ENCODE assay signal across 13 cellular contexts in the genomic region with DNA sequence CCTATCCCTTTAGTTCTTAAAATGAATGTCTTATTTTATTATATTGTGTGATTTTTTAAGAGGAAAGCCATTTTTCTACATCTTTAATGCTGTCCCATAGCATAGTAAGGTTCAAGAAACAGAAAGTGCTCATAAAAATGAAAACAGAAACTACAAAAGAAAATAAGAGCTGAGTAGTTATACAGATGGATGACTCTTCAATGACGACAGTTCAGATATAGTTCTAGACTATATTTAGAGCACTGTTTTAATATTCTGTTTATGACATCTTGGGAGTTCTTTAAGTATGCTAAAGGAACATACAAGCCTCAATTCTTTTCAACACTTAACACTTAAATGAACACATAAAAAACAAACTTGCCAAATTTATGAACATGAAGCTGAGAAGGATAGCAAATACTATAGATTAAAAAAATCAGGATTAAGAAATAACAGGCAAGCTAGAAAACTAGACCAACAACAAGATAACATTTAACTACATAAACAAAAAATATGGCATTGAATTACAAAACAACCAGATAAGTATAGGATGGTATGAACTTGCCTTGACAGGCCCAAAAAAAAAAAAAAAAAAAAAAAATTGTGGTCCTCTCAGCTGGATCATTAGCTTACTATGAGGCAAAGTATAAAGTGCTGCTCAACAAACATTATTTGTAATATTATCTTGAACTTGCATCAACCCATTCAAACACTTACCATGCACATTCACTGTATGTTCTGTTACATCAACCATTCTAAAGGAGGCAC.
DNase-seq lines count a peak whose midpoint lies in the region; ATAC-seq lines count a peak whose summit lies in the region.
"Had no signal": no experiment of that assay in that cellular context is flagged by ENCODE, and none has a peak within 500 bp of the region (broad histone marks: within the 10 kb centered on the region; RNA-seq: fewer than 3 reads in every experiment).

No MANE protein-coding gene starts in this region.

- no peak overlapping the region for H2BK12ac ChIP-seq in neuronal stem cell (ENCODE audit: low read length)

- H3K36me3 Mint-ChIP-seq in activated naive CD8-positive, alpha-beta T cell treated with anti-CD3 and anti-CD28 coated beads for 36 hours: peaks cover 31% of the 10 kb centered on the region
- H3K36me3 Mint-ChIP-seq in activated naive CD8-positive, alpha-beta T cell treated with anti-CD3 and anti-CD28 coated beads, Interleukin-2, amount 50 U/mL, for 24 hours (ENCODE audit: low read depth): peaks cover 27% of the 10 kb centered on the region

- peaks cover 14% of the 10 kb centered on the region for H3K4me1 Mint-ChIP-seq in activated naive CD8-positive, alpha-beta T cell treated with anti-CD3 and anti-CD28 coated beads for 36 hours
- H3K4me1 Mint-ChIP-seq in activated naive CD8-positive, alpha-beta T cell treated with anti-CD3 and anti-CD28 coated beads, Interleukin-2, amount 50 U/mL, for 24 hours: peaks cover 11% of the 10 kb centered on the region

- H3K36me3 ChIP-seq in neuronal stem cell (replicated peaks in 1 of 2; ENCODE audit: control insufficient read depth in 2 of 2, insufficient read depth in 2 of 2, low read length in 2 of 2): peaks cover 0 to 29% of the 10 kb centered on the region in 2 donors

- no peak for ATAC-seq in activated naive CD8-positive, alpha-beta T cell treated with anti-CD3 and anti-CD28 coated beads, Interleukin-2, amount 50 U/mL, for 24 hours
- ATAC-seq in HG02571 (IDR thresholded peaks at IDR 0.05; ENCODE audit: unreplicated experiment): peak; percentile 89
- ATAC-seq in HG03442 (IDR thresholded peaks at IDR 0.05; ENCODE audit: unreplicated experiment): peak; percentile 92
- ATAC-seq: left ventricle myocardium superior had no signal

- H2AFZ ChIP-seq in neuronal stem cell (ENCODE audit: low read length): no peak overlapping the region

- no peaks in the 10 kb centered on the region for H3K9me3 ChIP-seq in neuronal stem cell (replicated peaks in 1 of 2; ENCODE audit: control insufficient read depth in 2 of 2, insufficient read depth in 1 of 2, low read depth in 1 of 2, low read length in 2 of 2)
- H3K9me3 ChIP-seq: right atrium auricular region had no signal

- no CpG with 5 or more reads among the region's 1 CpG for WGBS in neuronal stem cell (ENCODE audit: extremely low coverage in 2 of 2, insufficient read length in 2 of 2, insufficient replicate concordance in 1 of 2), 2 donors

- H2BK5ac ChIP-seq in neuronal stem cell (ENCODE audit: low read length): no peak overlapping the region

- no peak overlapping the region for H3K14ac ChIP-seq in neuronal stem cell (ENCODE audit: low read length)

- no peaks in the 10 kb centered on the region for H3K27me3 Mint-ChIP-seq in activated naive CD8-positive, alpha-beta T cell treated with anti-CD3 and anti-CD28 coated beads for 36 hours
- H3K27me3 Mint-ChIP-seq in activated naive CD8-positive, alpha-beta T cell treated with anti-CD3 and anti-CD28 coated beads, Interleukin-2, amount 50 U/mL, for 24 hours: no peaks in the 10 kb centered on the region
- H3K27me3 Mint-ChIP-seq: activated naive CD8-positive, alpha-beta T cell treated with anti-CD3 and anti-CD28 coated beads, Interleukin-2, amount 10 ng/mL, durations not matched to agents 7 days and 5 days had no signal

- no peak overlapping the region for H3K23ac ChIP-seq in neuronal stem cell (ENCODE audit: low read depth, low read length, poor library complexity)

- H2AK5ac ChIP-seq in neuronal stem cell (ENCODE audit: low read depth, low read length): no peak overlapping the region

- no peaks in the 10 kb centered on the region for H3K79me1 ChIP-seq in neuronal stem cell (ENCODE audit: low read depth, low read length)

- peaks cover 3% of the 10 kb centered on the region for H3K9me3 Mint-ChIP-seq in activated naive CD8-positive, alpha-beta T cell treated with anti-CD3 and anti-CD28 coated beads for 36 hours
- H3K9me3 Mint-ChIP-seq in activated naive CD8-positive, alpha-beta T cell treated with anti-CD3 and anti-CD28 coated beads, Interleukin-2, amount 50 U/mL, for 24 hours: no peaks in the 10 kb centered on the region

- no peaks in the 10 kb centered on the region for H3K27me3 ChIP-seq in neuronal stem cell (ENCODE audit: control insufficient read depth in 3 of 3, insufficient read depth in 3 of 3, low read depth in 1 of 3, low read length in 3 of 3)
- H3K27me3 ChIP-seq: right atrium auricular region had no signal

- no peak overlapping the region for H4K8ac ChIP-seq in neuronal stem cell (ENCODE audit: low read depth, low read length)

- H3K4me3 ChIP-seq in neuronal stem cell (ENCODE audit: low read length in 2 of 2): no peak overlapping the region
- H3K4me3 ChIP-seq: right atrium auricular region had no signal

- no peak overlapping the region for H3K4me3 Mint-ChIP-seq in activated naive CD8-positive, alpha-beta T cell treated with anti-CD3 and anti-CD28 coated beads for 36 hours
- no peak overlapping the region for H3K4me3 Mint-ChIP-seq in activated naive CD8-positive, alpha-beta T cell treated with anti-CD3 and anti-CD28 coated beads, Interleukin-2, amount 50 U/mL, for 24 hours
- H3K4me3 Mint-ChIP-seq: activated naive CD8-positive, alpha-beta T cell treated with anti-CD3 and anti-CD28 coated beads, Interleukin-2, amount 10 ng/mL, durations not matched to agents 7 days and 5 days had no signal

- H3K4me2 ChIP-seq in neuronal stem cell (ENCODE audit: insufficient read depth, low read length, poor library complexity, severe bottlenecking): no peak overlapping the region

- H3K18ac ChIP-seq in neuronal stem cell (ENCODE audit: low read length): no peak overlapping the region

- H3K4ac ChIP-seq in neuronal stem cell (ENCODE audit: low read length): no peak overlapping the region

- H2BK120ac ChIP-seq in neuronal stem cell (ENCODE audit: low read depth, low read length): no peak overlapping the region

- no peak overlapping the region for H4K91ac ChIP-seq in neuronal stem cell (ENCODE audit: low read depth, low read length, poor library complexity)

- H3K27ac ChIP-seq in neuronal stem cell (replicated peaks; ENCODE audit: low read length): no peak overlapping the region
- H3K27ac ChIP-seq: right atrium auricular region, VCaP had no signal

- no peak for DNase-seq in activated naive CD8-positive, alpha-beta T cell treated with anti-CD3 and anti-CD28 coated beads for 36 hours
- DNase-seq in activated naive CD8-positive, alpha-beta T cell treated with anti-CD3 and anti-CD28 coated beads, Interleukin-2, amount 50 U/mL, for 24 hours: no peak
- DNase-seq in NCI-H526 (lab: John Stamatoyannopoulos, UW) (no peak), neuronal stem cell (ENCODE audit: low spot score) (no peak)
- no peak for DNase-seq in activated effector memory CD4-positive, alpha-beta T cell treated with Interleukin-2 at 50 U/mL for 16 hours
- no peak for DNase-seq in activated CD4-positive, alpha-beta T cell treated with anti-CD3 and anti-CD28 coated beads, Interleukin-2, amount 50 U/mL, for 4 hours
- DNase-seq: activated naive CD8-positive, alpha-beta T cell treated with anti-CD3 and anti-CD28 coated beads, Interleukin-2, amount 10 ng/mL, durations not matched to agents 7 days and 5 days; Kasumi-1; left ventricle myocardium superior had no signal

- peak overlapping the region; percentile 46 for H3K27ac Mint-ChIP-seq in activated naive CD8-positive, alpha-beta T cell treated with anti-CD3 and anti-CD28 coated beads for 36 hours
- H3K27ac Mint-ChIP-seq in activated naive CD8-positive, alpha-beta T cell treated with anti-CD3 and anti-CD28 coated beads, Interleukin-2, amount 50 U/mL, for 24 hours: no peak overlapping the region
- H3K27ac Mint-ChIP-seq: activated naive CD8-positive, alpha-beta T cell treated with anti-CD3 and anti-CD28 coated beads, Interleukin-2, amount 10 ng/mL, durations not matched to agents 7 days and 5 days had no signal

- no peaks in the 10 kb centered on the region for H3K4me1 ChIP-seq in neuronal stem cell (ENCODE audit: control insufficient read depth in 2 of 2, insufficient read depth in 1 of 2, low read depth in 1 of 2, low read length in 2 of 2)
- H3K4me1 ChIP-seq: right atrium auricular region had no signal

- H3K9ac ChIP-seq in neuronal stem cell (ENCODE audit: low read depth, low read length, poor library complexity): no peak overlapping the region

- no peak overlapping the region for H2BK15ac ChIP-seq in neuronal stem cell (ENCODE audit: low read length)
